9 cellular contexts compared by ENCODE assay signal in the genomic region with DNA sequence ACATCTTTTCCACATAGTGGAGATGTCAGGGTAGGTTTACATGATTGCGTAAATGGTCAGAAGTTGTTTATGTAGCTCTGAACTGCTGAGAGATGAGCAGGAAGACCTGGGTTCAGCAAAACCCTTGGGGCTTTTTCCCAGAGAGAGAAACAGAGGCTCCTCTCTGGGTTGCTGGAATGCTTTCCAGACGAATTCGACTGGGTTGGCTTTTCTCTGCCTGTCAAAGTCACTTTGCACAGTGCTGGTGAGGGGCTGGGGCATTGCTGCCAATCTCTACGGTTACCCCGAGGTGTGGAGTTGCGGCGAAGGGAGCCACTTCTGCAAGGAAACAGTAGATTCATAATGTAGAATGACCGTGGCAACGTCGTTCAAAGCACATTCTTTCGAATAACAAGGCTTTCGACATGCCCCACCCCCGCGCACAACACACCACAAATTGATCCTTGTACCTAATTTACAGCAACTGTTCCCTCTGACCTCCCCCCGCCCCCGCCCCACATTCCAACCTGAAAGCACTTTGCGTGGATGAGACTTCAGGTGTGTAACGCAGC. TPM values are rescaled to one million over a fixed set of nuclear protein-coding genes. Genes with fewer than 3 reads are reported as not detected.
DNase-seq lines count a peak whose midpoint lies in the region; ATAC-seq, FAIRE-seq and TF ChIP-seq lines count a peak whose summit lies in the region.
"Had no signal": no experiment of that assay in that cellular context is flagged by ENCODE, and none has a peak within 500 bp of the region (broad histone marks: within the 10 kb centered on the region; RNA-seq: fewer than 3 reads in every experiment).

No MANE protein-coding gene starts in this region.

- H4K20me1 ChIP-seq in MM.1S (ENCODE audit: insufficient read depth, low read length) (no peaks in the 10 kb centered on the region), HepG2 (ENCODE audit: insufficient read depth, low read length) (no peaks in the 10 kb centered on the region)

- ATAC-seq in HepG2, result peak; percentile 4
- no peak for ATAC-seq in GM21390 (IDR thresholded peaks at IDR 0.05; ENCODE audit: unreplicated experiment)

- H3K4me1 ChIP-seq in MM.1S (ENCODE audit: low read length), result no peaks in the 10 kb centered on the region
- H3K4me1 ChIP-seq in HepG2 (ENCODE audit: insufficient read depth, low read length), result peaks cover 10% of the 10 kb centered on the region

- CTCF ChIA-PET in HepG2 (lab: Yijun Ruan, JAX; ENCODE audit: low intra/inter-chr PET ratio, low total read pairs), result no interaction called here

- H3K79me2 ChIP-seq in MM.1S (ENCODE audit: low read length) (no peaks in the 10 kb centered on the region), HepG2 (ENCODE audit: insufficient read depth, low read length) (no peaks in the 10 kb centered on the region)

- BruUV-seq in HepG2 (replicated peaks; lab: Mats Ljungman, UMichigan), result no TSS peak

- peak overlapping the region; percentile 91 for H3K4me2 ChIP-seq in MM.1S (ENCODE audit: low read depth, low read length)
- H3K4me2 ChIP-seq in HepG2 (ENCODE audit: low read depth, low read length), result peak overlapping the region; percentile 74

- H3K4me3 ChIP-seq in MM.1S (ENCODE audit: low read length) (peak overlapping the region; percentile 74), astrocyte of the cerebellum (ENCODE audit: low read depth, low read length) (peak overlapping the region; percentile 39), HepG2 (replicated peaks in 1 of 3; ENCODE audit: insufficient read depth in 1 of 3, low read depth in 2 of 3, low read length in 3 of 3) (peak overlapping the region in 1 of 3 experiments; percentile 59; a peak in 1 of 6 replicates)

- intact Hi-C loops in HepG2 (cut with micrococcal nuclease; ENCODE audit: unreplicated experiment), result loop anchor here (5.0 kb wide), 1 partner anchor 310 kb away; no protein-coding TSS in a partner anchor

- no peak for TF ChIP-seq RAD21 in HepG2 (CRISPR knock-in tag; IDR thresholded peaks at IDR 0.05)

- TF ChIP-seq EP300 in HepG2 (IDR thresholded peaks at IDR 0.05; ENCODE audit: low read depth in 2 of 2, low read length in 2 of 2) (no peak), HepG2 (CRISPR knock-in tag; IDR thresholded peaks at IDR 0.05; ENCODE audit: borderline replicate concordance) (no peak)

- no peaks in the 10 kb centered on the region for H3K27me3 ChIP-seq in MM.1S (replicated peaks; ENCODE audit: insufficient read depth, low read length)
- H3K27me3 ChIP-seq in HepG2 (ENCODE audit: control insufficient read depth in 1 of 2, insufficient read depth in 2 of 2, low read length in 2 of 2), result peaks cover 0 to 22% of the 10 kb centered on the region in 2 experiments; a peak in 3 of 5 replicates

- H3K9me2 ChIP-seq in MM.1S (replicated peaks; ENCODE audit: insufficient read depth, low read length), result no peaks in the 10 kb centered on the region

- no peak overlapping the region for H3K27ac ChIP-seq in MM.1S (ENCODE audit: low read length)
- no peak overlapping the region for H3K27ac ChIP-seq in HepG2 (ENCODE audit: extremely low read length, insufficient read depth, low read length)

- in situ Hi-C loops in astrocyte of the cerebellum (cut with HindIII; ENCODE audit: low sequenced_read_pairs) (no loop called here), HepG2 (cut with HindIII; ENCODE audit: extremely low pct_ligation_motif_present, low pct_unique_long_range_greater_than_20kb) (no loop called here)

- H3K9ac ChIP-seq in MM.1S (ENCODE audit: low read length), result peak overlapping the region; percentile 61; the same call in 1 of the 2 replicates
- no peak overlapping the region for H3K9ac ChIP-seq in HepG2 (ENCODE audit: insufficient read depth, low read depth, low read length)

- POLR2A ChIA-PET in HepG2 (lab: Yijun Ruan, JAX), result no interaction called here

- H3K9me3 ChIP-seq in MM.1S (replicated peaks; ENCODE audit: insufficient read depth, low read length) (no peaks in the 10 kb centered on the region), HepG2 (ENCODE audit: low read length) (no peaks in the 10 kb centered on the region)

- no peak for DNase-seq in MM.1S
- DNase-seq in astrocyte of the cerebellum (ENCODE audit: low read depth), result no peak
- no peak for DNase-seq in HepG2 (ENCODE audit: low spot score)
- DNase-seq in superior temporal gyrus (ENCODE audit: extremely low spot score), result peak; percentile 42
- DNase-seq in OCI-M1 (lab: John Stamatoyannopoulos, UW), result no peak
- DNase-seq in activated naive CD4-positive, alpha-beta T cell (lab: John Stamatoyannopoulos, UW), result no peak
- DNase-seq: activated CD4-positive, alpha-beta T cell treated with anti-CD3 and anti-CD28 coated beads for 1 hour; NCI-H446 treated with DMSO at 0.1 percent for 48 hours had no signal

- H3K36me3 ChIP-seq in MM.1S (replicated peaks; ENCODE audit: insufficient read depth, low read length) (no peaks in the 10 kb centered on the region), HepG2 (replicated peaks in 1 of 2; ENCODE audit: control insufficient read depth in 1 of 2, insufficient read depth in 2 of 2, low read length in 2 of 2) (no peaks in the 10 kb centered on the region)

- 20% methylated on average over 6 of the region's 18 CpGs for WGBS in HepG2 (ENCODE audit: low lambda C conversion rate)

- no peak for FAIRE-seq in HepG2 (lab: Jason Lieb, UNC)

- TF ChIP-seq POLR2A in HepG2 (IDR thresholded peaks at IDR 0.05; ENCODE audit: insufficient read depth in 1 of 2, low read depth in 2 of 2, low read length in 2 of 2), result no peak

- TF ChIP-seq CTCF in MM.1S (IDR thresholded peaks at IDR 0.05; ENCODE audit: low read length) (no peak), astrocyte of the cerebellum (IDR thresholded peaks at IDR 0.05; ENCODE audit: low read depth, low read length, missing control alignments) (no peak), HepG2 (CRISPR knock-in tag; IDR thresholded peaks at IDR 0.05) (no peak)

- H2AFZ ChIP-seq in MM.1S (ENCODE audit: low read length), result peak overlapping the region; percentile 90
- H2AFZ ChIP-seq in HepG2 (ENCODE audit: low read length), result no peak overlapping the region

- H3F3A ChIP-seq in MM.1S (ENCODE audit: insufficient read depth, low read length), result no peaks in the 10 kb centered on the region

TF ChIP-seq in HepG2, 621 proteins besides CTCF, POLR2A, EP300 and RAD21:
- TF ChIP-seq CEBPB (IDR thresholded peaks at IDR 0.05; ENCODE audit: borderline replicate concordance, low read depth, low read length) (peak; percentile 6; the same call in 1 of the 2 replicates), MTF1 (CRISPR knock-in tag; IDR thresholded peaks at IDR 0.05) (no peak)

RNA-seq across cellular contexts. Expression of a gene that starts 0.9 kb away (rescaled TPM):
- total RNA-seq in HepG2 (2016; rRNA removed; fragmentation: Illumina TruSeq; extraction: Trizol), result 0.13 TPM in 1 of 2 replicates, not detected in the other
- not detected in 2 replicates for total RNA-seq in HepG2 (2016; cell fraction: cytosol; rRNA removed; fragmentation: Illumina TruSeq; extraction: Trizol; ENCODE audit: low read depth)
- total RNA-seq in HepG2 (2016; cell fraction: insoluble cytoplasmic fraction; rRNA removed; fragmentation: Illumina TruSeq; extraction: Trizol), result not detected in 2 replicates
- total RNA-seq in HepG2 (2016; cell fraction: membrane; rRNA removed; fragmentation: Illumina TruSeq; extraction: Trizol), result not detected in 2 replicates
- not detected in 2 replicates for total RNA-seq in HepG2 (2016; cell fraction: nucleus; rRNA removed; fragmentation: Illumina TruSeq; extraction: Trizol)
- 0.01 and 0.03 TPM in 2 replicates for polyA plus RNA-seq in HepG2 (2011; rRNA removed)
- 0.03 and 0.12 TPM in 2 replicates for polyA plus RNA-seq in HepG2 (2011; cell fraction: cytosol; rRNA removed)
- not detected in 2 replicates for polyA plus RNA-seq in HepG2 (2011; cell fraction: nucleus; rRNA removed)
- polyA plus RNA-seq in HepG2 (2012), result not detected in 2 replicates
- not detected in 2 replicates for polyA plus RNA-seq in HepG2 (2016; cell fraction: cytosol; fragmentation: Illumina TruSeq; extraction: Trizol; ENCODE audit: low read depth)
- not detected in 2 replicates for polyA plus RNA-seq in HepG2 (2016; cell fraction: insoluble cytoplasmic fraction; fragmentation: Illumina TruSeq; extraction: Trizol; ENCODE audit: low read depth)
- not detected in 2 replicates for polyA plus RNA-seq in HepG2 (2016; cell fraction: membrane; fragmentation: Illumina TruSeq; extraction: Trizol; ENCODE audit: low read depth)
- not detected in 2 replicates for polyA plus RNA-seq in HepG2 (2016; cell fraction: nucleus; fragmentation: Illumina TruSeq; extraction: Trizol; ENCODE audit: insufficient read depth, low read depth)
- not detected in 2 replicates for polyA minus RNA-seq in HepG2 (2011; rRNA and poly(A)+ RNA removed; ENCODE audit: low replicate concordance)
- polyA minus RNA-seq in HepG2 (2011; cell fraction: cytosol; rRNA and poly(A)+ RNA removed), result not detected in 2 replicates
- polyA minus RNA-seq in HepG2 (2011; cell fraction: nucleus; rRNA and poly(A)+ RNA removed), result 0.62 TPM in 1 of 2 replicates, not detected in the other
